15 cellular contexts compared by ENCODE assay signal in genomic region chr15:38724827-38725226, GRCh38.
"Had no signal": no experiment of that assay in that cellular context is flagged by ENCODE, and none has a peak within 500 bp of the region (broad histone marks: within the 10 kb centered on the region; RNA-seq: fewer than 3 reads in every experiment).

No MANE protein-coding gene starts in this region.

- H3K9me3 ChIP-seq: heart left ventricle, mucosa of descending colon had no signal

- H3K4me3 ChIP-seq: heart left ventricle, mucosa of descending colon had no signal

- H3K27ac ChIP-seq: heart left ventricle had no signal

- FAIRE-seq: islet of Langerhans had no signal

- H3K4me1 ChIP-seq: heart left ventricle had no signal

- H3K36me3 ChIP-seq: heart left ventricle had no signal

- DNase-seq: activated CD4-positive, alpha-beta memory T cell treated with anti-CD3 and anti-CD28 coated beads, Interleukin-2, amount 10 ng/mL, durations not matched to agents 7 days and 5 days; activated CD4-positive, alpha-beta T cell treated with anti-CD3 and anti-CD28 coated beads for 1 hour; activated gamma-delta T cell; activated T-cell treated with anti-CD3 and anti-CD28 coated beads, Interleukin-2, amount 50 U/mL, for 48 hours; amygdala; cerebellar nuclear complex; heart left ventricle; mucosa of descending colon; naive thymus-derived CD8-positive, alpha-beta T cell; posterior cingulate gyrus; stimulated activated naive CD4-positive, alpha-beta T cell treated with Interleukin-2 at 50 U/mL for 16 hours; trophoblast cell had no signal

- ATAC-seq: esophagus mucosa; heart left ventricle; mucosa of descending colon; naive thymus-derived CD8-positive, alpha-beta T cell; sciatic nerve had no signal
